Comparison of ENCODE assay signal across 8 cellular contexts in genomic region chr11:61332823-61333637, GRCh38. TPM values are rescaled to one million over a fixed set of nuclear protein-coding genes. Genes with fewer than 3 reads are reported as not detected.
A peak's percentile ranks its signal among the peaks of the same experiment; 100 is the strongest.
DNase-seq lines count a peak whose midpoint lies in the region; ATAC-seq and TF ChIP-seq lines count a peak whose summit lies in the region.

Gene DDB1, minus strand, starts transcription at chr11:61333105. Its CDS starts 137 bp downstream, at chr11:61332968.
Gene TKFC, plus strand, starts transcription at chr11:61333228. Its CDS starts 1,501 bp downstream, at chr11:61334729.

- H3K4me3 ChIP-seq in left ventricle myocardium inferior (peak within 1 kb of the TSS; percentile 96), upper lobe of right lung (peak within 1 kb of the TSS; percentile 97)

- intact Hi-C loops in left ventricle myocardium inferior (cut with micrococcal nuclease): no loop called here
- intact Hi-C loops in upper lobe of right lung (cut with DNase I): no loop called here

- H3K27ac ChIP-seq in left ventricle myocardium inferior (replicated peaks) (peak within 1 kb of the TSS; percentile 95), upper lobe of right lung (peak within 1 kb of the TSS; percentile 93)

- no peaks in the 10 kb centered on the region for H3K9me3 Mint-ChIP-seq in progenitor cell of endocrine pancreas (ENCODE audit: low read depth)

- TF ChIP-seq CTCF in left ventricle myocardium inferior (IDR thresholded peaks at IDR 0.05; ENCODE audit: borderline replicate concordance) (no peak), progenitor cell of endocrine pancreas (IDR thresholded peaks at IDR 0.05; ENCODE audit: unreplicated experiment) (no peak), upper lobe of right lung (IDR thresholded peaks at IDR 0.05) (no peak)

- no peaks in the 10 kb centered on the region for H3K27me3 ChIP-seq in left ventricle myocardium inferior (ENCODE audit: low read depth)
- no peaks in the 10 kb centered on the region for H3K27me3 ChIP-seq in upper lobe of right lung

- H3K4me1 Mint-ChIP-seq in T-helper 17 cell (peaks cover 45% of the 10 kb centered on the region), progenitor cell of endocrine pancreas (ENCODE audit: low read depth) (peaks cover 27% of the 10 kb centered on the region)

- DNase-seq in NCI-H187 (lab: John Stamatoyannopoulos, UW) (peak; percentile 76 to 96), T-helper 17 cell (peak; percentile 96 to 97 (median 96)), amygdala (lab: John Stamatoyannopoulos, UW) (peak; percentile 48 to 97 (median 87)), left ventricle myocardium inferior (peak; percentile 96), progenitor cell of endocrine pancreas (ENCODE audit: low spot score, unreplicated experiment) (peak; percentile 97), upper lobe of right lung (peak; percentile 99)

- H3K4me1 ChIP-seq in left ventricle myocardium inferior (peaks cover 70% of the 10 kb centered on the region), upper lobe of right lung (peaks cover 26% of the 10 kb centered on the region)

- H3K27ac Mint-ChIP-seq in T-helper 17 cell (peak within 1 kb of the TSS; percentile 98), progenitor cell of endocrine pancreas (peak within 1 kb of the TSS; percentile 97)

- H3K9me3 ChIP-seq in T-helper 17 cell (ENCODE audit: control insufficient read depth, low read length, poor library complexity, severe bottlenecking): no peaks in the 10 kb centered on the region
- no peaks in the 10 kb centered on the region for H3K9me3 ChIP-seq in left ventricle myocardium inferior (replicated peaks)
- no peaks in the 10 kb centered on the region for H3K9me3 ChIP-seq in upper lobe of right lung

- no peaks in the 10 kb centered on the region for H3K27me3 Mint-ChIP-seq in T-helper 17 cell
- no peaks in the 10 kb centered on the region for H3K27me3 Mint-ChIP-seq in progenitor cell of endocrine pancreas

- H3K4me3 Mint-ChIP-seq in T-helper 17 cell: peak within 1 kb of the TSS; percentile 94
- peak within 1 kb of the TSS; percentile 97 for H3K4me3 Mint-ChIP-seq in progenitor cell of endocrine pancreas (ENCODE audit: low read depth)

- peak; percentile 79 for ATAC-seq in HG02938 (IDR thresholded peaks at IDR 0.05; ENCODE audit: unreplicated experiment)
- ATAC-seq in T-helper 17 cell: peak; percentile 96
- peak; percentile 97 for ATAC-seq in upper lobe of right lung

- peaks cover 7% of the 10 kb centered on the region for H3K36me3 Mint-ChIP-seq in T-helper 17 cell (ENCODE audit: low read depth)
- H3K36me3 Mint-ChIP-seq in progenitor cell of endocrine pancreas (ENCODE audit: insufficient read depth): peaks cover 10% of the 10 kb centered on the region

- TF ChIP-seq POLR2A in GM15510 (IDR thresholded peaks at IDR 0.05; ENCODE audit: borderline replicate concordance, extremely low read depth, insufficient read length): peak; percentile 92

- H3K36me3 ChIP-seq in left ventricle myocardium inferior (peaks cover 20% of the 10 kb centered on the region), upper lobe of right lung (peaks cover 25% of the 10 kb centered on the region)

RNA-seq across cellular contexts. Expression of gene DDB1, which starts in this region (rescaled TPM):
- total RNA-seq in T-helper 17 cell: 100 to 1,000 TPM; 147 to 184 TPM
- total RNA-seq in left ventricle myocardium inferior: 128 TPM
- 251 and 254 TPM in 2 replicates for total RNA-seq in progenitor cell of endocrine pancreas
- total RNA-seq in upper lobe of right lung: 126 TPM

RNA-seq across cellular contexts. Expression of gene TKFC, which starts in this region (rescaled TPM):
- 10 to 100 TPM; 39.6 to 41.9 TPM for total RNA-seq in T-helper 17 cell
- 17.8 TPM for total RNA-seq in left ventricle myocardium inferior
- total RNA-seq in progenitor cell of endocrine pancreas: 68.1 and 78.8 TPM in 2 replicates
- 32.1 TPM for total RNA-seq in upper lobe of right lung

Comparison
In these comparisons a context has a peak if more than half of its experiments do, and no peak if none do; other contexts are left out.
1. Peak in every context shown above with its lines: DNase-seq, ATAC-seq, H3K4me3 ChIP-seq and H3K27ac ChIP-seq.